Comparison of ENCODE assay signal across 12 cellular contexts in the genomic region with DNA sequence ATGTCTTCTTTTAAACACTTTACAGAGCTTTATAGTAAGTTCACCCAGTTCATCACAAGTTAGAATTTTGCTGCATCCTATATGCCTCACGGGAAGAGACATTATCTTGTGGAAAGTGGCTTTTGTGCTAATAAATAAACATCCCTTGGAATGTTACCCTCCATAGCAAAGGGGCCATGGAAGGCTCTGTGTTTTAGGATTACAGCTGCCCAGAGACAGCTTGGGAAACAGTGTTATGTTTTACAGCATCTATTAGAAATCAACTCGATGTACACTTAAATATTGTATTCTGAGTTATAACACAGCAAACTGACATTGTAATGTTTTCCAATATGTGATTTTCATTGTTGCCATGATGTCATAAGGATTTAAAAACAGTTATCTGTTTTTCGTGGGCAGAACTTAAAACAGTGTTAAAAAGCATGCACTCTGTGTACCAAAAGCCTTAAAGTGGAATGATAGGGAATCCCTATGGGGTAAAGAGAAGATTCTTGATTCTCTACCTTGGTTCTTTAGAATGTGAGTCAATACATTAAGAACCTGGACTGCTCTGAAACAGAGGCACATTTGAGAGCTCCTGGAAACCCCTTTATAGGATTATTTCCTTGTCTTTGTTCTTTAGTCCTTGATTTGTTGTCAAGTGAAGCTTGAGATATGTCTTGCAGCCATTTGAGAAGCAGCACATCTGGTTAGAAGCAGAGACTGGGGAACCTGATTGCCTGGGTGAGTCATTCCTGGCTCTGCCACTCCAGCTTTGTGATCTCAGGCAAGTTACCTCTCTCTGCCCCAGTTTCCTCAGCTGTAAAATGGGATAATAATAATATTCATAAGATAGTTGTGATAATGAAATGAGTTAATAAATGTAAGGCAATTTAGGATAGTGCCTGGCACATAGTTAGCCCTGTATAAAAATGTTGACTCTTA. TPM values are rescaled to one million over a fixed set of nuclear protein-coding genes. Genes with fewer than 3 reads are reported as not detected.
A peak's percentile ranks its signal among the peaks of the same experiment; 100 is the strongest.
DNase-seq lines count a peak whose midpoint lies in the region; ATAC-seq and TF ChIP-seq lines count a peak whose summit lies in the region.
"Had no signal": no experiment of that assay in that cellular context is flagged by ENCODE, and none has a peak within 500 bp of the region (broad histone marks: within the 10 kb centered on the region; RNA-seq: fewer than 3 reads in every experiment).

No MANE protein-coding gene starts in this region.

- H4K20me1 ChIP-seq in fibroblast of lung (ENCODE audit: control insufficient read depth, extremely low read depth, insufficient read depth, low read length), result no peaks in the 10 kb centered on the region

- TF ChIP-seq CTCF in fibroblast of lung (conservative IDR thresholded peaks at IDR 0.05 in 1 of 2, IDR thresholded peaks at IDR 0.05 in 1 of 2; ENCODE audit: low read depth in 1 of 2, low read length in 2 of 2) (no peak), CD14-positive monocyte (IDR thresholded peaks at IDR 0.05) (no peak), upper lobe of right lung (IDR thresholded peaks at IDR 0.05) (no peak)

- no peaks in the 10 kb centered on the region for H3K27me3 Mint-ChIP-seq in CD14-positive monocyte (ENCODE audit: low read depth in 3 of 3)

- ATAC-seq in stimulated activated effector memory CD8-positive, alpha-beta T cell treated with anti-CD3 and anti-CD28 coated beads, Interleukin-12 subunit alpha, Interleukin-12 subunit beta, amount 100 ng/mL, for 72 hours, result peak; percentile 44
- ATAC-seq in upper lobe of right lung, result no peak

- no peak overlapping the region for H3K27ac Mint-ChIP-seq in stimulated activated effector memory CD8-positive, alpha-beta T cell treated with anti-CD3 and anti-CD28 coated beads, Interleukin-12 subunit alpha, Interleukin-12 subunit beta, amount 100 ng/mL, for 72 hours
- H3K27ac Mint-ChIP-seq in CD14-positive monocyte, result no peak overlapping the region

- no peaks in the 10 kb centered on the region for H3K36me3 Mint-ChIP-seq in stimulated activated effector memory CD8-positive, alpha-beta T cell treated with anti-CD3 and anti-CD28 coated beads, Interleukin-12 subunit alpha, Interleukin-12 subunit beta, amount 100 ng/mL, for 72 hours
- H3K36me3 Mint-ChIP-seq in CD14-positive monocyte, result peaks cover 1 to 2% of the 10 kb centered on the region in 2 donors

- H3K9me3 ChIP-seq in fibroblast of lung (ENCODE audit: control insufficient read depth, insufficient read depth, low read depth, low read length) (no peaks in the 10 kb centered on the region), upper lobe of right lung (no peaks in the 10 kb centered on the region)

- peaks cover 68% of the 10 kb centered on the region for H3K79me2 ChIP-seq in fibroblast of lung (ENCODE audit: control insufficient read depth, insufficient read depth, low read length)

- H3K4me2 ChIP-seq in fibroblast of lung (ENCODE audit: extremely low read depth, insufficient read depth, low read length), result peak overlapping the region; percentile 84

- DNase-seq in DMS 273 (lab: John Stamatoyannopoulos, UW; ENCODE audit: unreplicated experiment), result peak; percentile 33
- DNase-seq in DMS 273 treated with DMSO at 0.1 percent for 48 hours (lab: John Stamatoyannopoulos, UW), result no peak
- DNase-seq in M059J (ENCODE audit: low read depth), result peak; percentile 28
- DNase-seq in fibroblast of lung (ENCODE audit: low read depth in 2 of 2), result peak; percentile 46 to 74
- no peak for DNase-seq in stimulated activated effector memory CD8-positive, alpha-beta T cell treated with anti-CD3 and anti-CD28 coated beads, Interleukin-12 subunit alpha, Interleukin-12 subunit beta, amount 100 ng/mL, for 72 hours (ENCODE audit: low spot score in 2 of 2)
- DNase-seq in stimulated activated CD4-positive, alpha-beta T cell treated with anti-CD3 and anti-CD28 coated beads, Interleukin-12 subunit alpha, Interleukin-12 subunit beta, amount 100 ng/mL, for 4 hours, result no peak
- no peak for DNase-seq in CD14-positive monocyte (ENCODE audit: low spot score)
- no peak for DNase-seq in upper lobe of right lung
- DNase-seq: endodermal cell, RPMI8226 had no signal

- H3K4me1 Mint-ChIP-seq in stimulated activated effector memory CD8-positive, alpha-beta T cell treated with anti-CD3 and anti-CD28 coated beads, Interleukin-12 subunit alpha, Interleukin-12 subunit beta, amount 100 ng/mL, for 72 hours, result peaks cover 38% of the 10 kb centered on the region
- peaks cover 2% of the 10 kb centered on the region for H3K4me1 Mint-ChIP-seq in CD14-positive monocyte
- H3K4me1 Mint-ChIP-seq: neural crest cell had no signal

- H3K4me3 Mint-ChIP-seq in stimulated activated effector memory CD8-positive, alpha-beta T cell treated with anti-CD3 and anti-CD28 coated beads, Interleukin-12 subunit alpha, Interleukin-12 subunit beta, amount 100 ng/mL, for 72 hours, result no peak overlapping the region
- H3K4me3 Mint-ChIP-seq in CD14-positive monocyte, result no peak overlapping the region
- H3K4me3 Mint-ChIP-seq: endodermal cell, neural crest cell had no signal

- H3K9me3 Mint-ChIP-seq in stimulated activated effector memory CD8-positive, alpha-beta T cell treated with anti-CD3 and anti-CD28 coated beads, Interleukin-12 subunit alpha, Interleukin-12 subunit beta, amount 100 ng/mL, for 72 hours, result no peaks in the 10 kb centered on the region
- no peaks in the 10 kb centered on the region for H3K9me3 Mint-ChIP-seq in CD14-positive monocyte
- H3K9me3 Mint-ChIP-seq: endodermal cell, neural crest cell had no signal

- H3K4me1 ChIP-seq in fibroblast of lung (ENCODE audit: control insufficient read depth, extremely low read depth, insufficient read depth, low read length) (peaks cover 12% of the 10 kb centered on the region), upper lobe of right lung (peaks cover 16% of the 10 kb centered on the region)

- H3K27me3 ChIP-seq in fibroblast of lung (ENCODE audit: control insufficient read depth, insufficient read depth, low read length), result no peaks in the 10 kb centered on the region
- no peaks in the 10 kb centered on the region for H3K27me3 ChIP-seq in upper lobe of right lung

- H3K36me3 ChIP-seq in fibroblast of lung (ENCODE audit: control insufficient read depth, insufficient read depth, low read length) (no peaks in the 10 kb centered on the region), upper lobe of right lung (no peaks in the 10 kb centered on the region)

- H3K27ac ChIP-seq in fibroblast of lung (ENCODE audit: insufficient read depth, low read length), result peak overlapping the region; percentile 76
- no peak overlapping the region for H3K27ac ChIP-seq in upper lobe of right lung
- H3K27ac ChIP-seq: 22Rv1 had no signal

- H3K9ac ChIP-seq in fibroblast of lung (ENCODE audit: insufficient read depth, low read length), result no peak overlapping the region

- intact Hi-C loops in CD14-positive monocyte (cut with micrococcal nuclease), result no loop called here
- intact Hi-C loops in upper lobe of right lung (cut with DNase I), result no loop called here

- H2AFZ ChIP-seq in fibroblast of lung (ENCODE audit: low read length), result no peak overlapping the region

- no peak overlapping the region for H3K4me3 ChIP-seq in fibroblast of lung (replicated peaks in 1 of 4; ENCODE audit: control extremely low read depth in 1 of 4, insufficient read depth in 1 of 4, low read depth in 3 of 4, low read length in 4 of 4)
- no peak overlapping the region for H3K4me3 ChIP-seq in upper lobe of right lung

RNA-seq across cellular contexts. Expression of gene ARHGAP10, which starts 41.6 kb away (rescaled TPM):
- total RNA-seq in M059J (2014; rRNA removed; shearing (Covaris generic)), result 6.3 and 9.0 TPM in 2 replicates
- total RNA-seq in fibroblast of lung (29.5 and 35.8 TPM in 2 replicates), upper lobe of right lung (26.9 TPM)
- polyA plus RNA-seq in fibroblast of lung (21.6 and 32.0 TPM in 2 replicates), CD14-positive monocyte (1 to 10 TPM; 1.7 to 3.0 TPM)
- 21.5 and 31.9 TPM in 2 replicates for polyA plus RNA-seq in fibroblast of lung (2012)
- polyA minus RNA-seq in fibroblast of lung (ENCODE audit: low replicate concordance), result 33.8 and 42.5 TPM in 2 replicates

Comparison
In these comparisons a context has a peak if more than half of its experiments do, and no peak if none do; other contexts are left out.
1. DNase-seq: peak in DMS 273 (single experiment), M059J (single experiment) and fibroblast of lung (2 of 2); none in DMS 273 treated with DMSO at 0.1 percent for 48 hours (single experiment), stimulated activated effector memory CD8-positive, alpha-beta T cell treated with anti-CD3 and anti-CD28 coated beads, Interleukin-12 subunit alpha, Interleukin-12 subunit beta, amount 100 ng/mL, for 72 hours (0 of 2), stimulated activated CD4-positive, alpha-beta T cell treated with anti-CD3 and anti-CD28 coated beads, Interleukin-12 subunit alpha, Interleukin-12 subunit beta, amount 100 ng/mL, for 4 hours (single experiment), CD14-positive monocyte (single experiment) and upper lobe of right lung (single experiment).